Comparison of ENCODE assay signal across 7 cellular contexts in genomic region chr6:291148-291696, GRCh38. TPM values are rescaled to one million over a fixed set of nuclear protein-coding genes. Genes with fewer than 3 reads are reported as not detected.
DNase-seq lines count a peak whose midpoint lies in the region; ATAC-seq, FAIRE-seq and TF ChIP-seq lines count a peak whose summit lies in the region.

No MANE protein-coding gene starts in this region.

- in situ Hi-C loops in GM23248 (cut with MboI) = no loop called here

- H3K36me3 ChIP-seq in GM23248 (ENCODE audit: low read depth) (no peaks in the 10 kb centered on the region), WERI-Rb-1 (no peaks in the 10 kb centered on the region), small intestine (ENCODE audit: control insufficient read depth in 2 of 2, insufficient read depth in 2 of 2, low read length in 2 of 2) (no peaks in the 10 kb centered on the region)

- peaks cover 7% of the 10 kb centered on the region; the same call in 1 of the 2 replicates for H3K79me2 ChIP-seq in GM23248 (ENCODE audit: insufficient read depth)

- ATAC-seq in left ventricle myocardium superior (peak; percentile 1), GM21367 (IDR thresholded peaks at IDR 0.05; ENCODE audit: unreplicated experiment) (no peak)

- H3K27ac ChIP-seq in GM23248 (peak overlapping the region; percentile 80), WERI-Rb-1 (peak overlapping the region; percentile 91), small intestine (ENCODE audit: low read depth in 1 of 2, low read length in 1 of 2) (peak overlapping the region; percentile 96 to 99)

- no peaks in the 10 kb centered on the region for H3K9me2 ChIP-seq in GM23248 (ENCODE audit: insufficient read depth)

- H3K27me3 ChIP-seq in GM23248 (replicated peaks; ENCODE audit: insufficient read depth) (0 out of 2 replicates have a peak, but pooled peaks cover 5% of the 10 kb centered on the region), WERI-Rb-1 (ENCODE audit: insufficient read depth, low read depth, severe bottlenecking) (peaks cover 52% of the 10 kb centered on the region), small intestine (ENCODE audit: control insufficient read depth in 2 of 2, insufficient read depth in 2 of 2, low read length in 2 of 2) (no peaks in the 10 kb centered on the region)

- intact Hi-C loops in left ventricle myocardium superior (cut with micrococcal nuclease) = no loop called here

- peak overlapping the region; percentile 87 for H3K9ac ChIP-seq in GM23248

- no peak for TF ChIP-seq CTCF in WERI-Rb-1 (IDR thresholded peaks at IDR 0.05; ENCODE audit: low read depth, low read length)

- H4K20me1 ChIP-seq in GM23248 (ENCODE audit: insufficient read depth) = no peaks in the 10 kb centered on the region

- WGBS in GM23248 (ENCODE audit: low coverage in 1 of 2, low lambda C conversion rate in 2 of 2, missing lambda C conversion rate in 2 of 2), 2 experiments = 44 to 46% methylated on average over 8 of the region's 8 CpGs
- 34 to 48% (median 36%) methylated on average over 8 of the region's 8 CpGs for WGBS in small intestine, 3 donors

- peak overlapping the region; percentile 79 for H3K4me2 ChIP-seq in GM23248 (ENCODE audit: unreplicated experiment)

- H2AFZ ChIP-seq in GM23248 = peak overlapping the region; percentile 89

- FAIRE-seq in small intestine (lab: Jason Lieb, UNC) = no peak

- H3F3A ChIP-seq in GM23248 (ENCODE audit: insufficient read depth) = peaks cover 6% of the 10 kb centered on the region; the same call in 1 of the 2 replicates

- H3K4me3 ChIP-seq in GM23248 (peak overlapping the region; percentile 77), WERI-Rb-1 (ENCODE audit: low read depth, low read length) (peak overlapping the region; percentile 74), small intestine (ENCODE audit: low read depth in 1 of 2, low read length in 2 of 2) (peak overlapping the region; percentile 51 to 65)

- DNase-seq in GM23248 (peak; percentile 12), WERI-Rb-1 (no peak), left ventricle myocardium superior (no peak), small intestine (peak; percentile 55), SHP77 (lab: John Stamatoyannopoulos, UW) (no peak)
- no peak for DNase-seq in effector CD8-positive, alpha-beta T cell (lab: John Stamatoyannopoulos, UW)

- H3K4me1 ChIP-seq in GM23248 (ENCODE audit: insufficient read depth) (peaks cover 9% of the 10 kb centered on the region; the same call in 1 of the 2 replicates), small intestine (ENCODE audit: control insufficient read depth in 2 of 2, insufficient read depth in 1 of 2, low read depth in 1 of 2, low read length in 1 of 2) (peaks cover 0 to 1% of the 10 kb centered on the region in 2 donors)

- H3K9me3 ChIP-seq in GM23248 (ENCODE audit: low read depth) = no peaks in the 10 kb centered on the region
- H3K9me3 ChIP-seq in WERI-Rb-1 (ENCODE audit: severe bottlenecking) = no peaks in the 10 kb centered on the region
- no peaks in the 10 kb centered on the region for H3K9me3 ChIP-seq in small intestine (ENCODE audit: control insufficient read depth, low read depth)

RNA-seq across cellular contexts. Expression of gene DUSP22, which starts 1.1 kb away (rescaled TPM):
- total RNA-seq in GM23248 (2014; rRNA removed; shearing (Covaris generic)) = 12.4 and 14.9 TPM in 2 replicates
- polyA plus RNA-seq in GM23248 (2016; fragmentation: Nextera tagmentation; extraction: Ambion mirVana) (15.7 and 18.1 TPM in 2 replicates), small intestine (10 to 100 TPM; 28.2 to 40.0 (median 30.0) TPM)
- total RNA-seq in left ventricle myocardium superior = 50.4 TPM

Comparison
In these comparisons a context has a peak if more than half of its experiments do, and no peak if none do; other contexts are left out.
1. DNase-seq: peak in GM23248 (single experiment) and small intestine (single experiment); none in WERI-Rb-1 (single experiment), left ventricle myocardium superior (single experiment), effector CD8-positive, alpha-beta T cell (single experiment) and SHP77 (0 of 2).
2. Peak in every context shown above with its lines, with median percentiles within 50 percentile points of each other: H3K27ac ChIP-seq and H3K4me3 ChIP-seq.